In genomic region chr1:31785020-31785946, GRCh38 we compare ENCODE assay signal across 13 cellular contexts. TPM values are rescaled to one million over a fixed set of nuclear protein-coding genes. Genes with fewer than 3 reads are reported as not detected.
DNase-seq lines count a peak whose midpoint lies in the region; ATAC-seq, FAIRE-seq and TF ChIP-seq lines count a peak whose summit lies in the region.
"Had no signal": no experiment of that assay in that cellular context is flagged by ENCODE, and none has a peak within 500 bp of the region (broad histone marks: within the 10 kb centered on the region; RNA-seq: fewer than 3 reads in every experiment).

No MANE protein-coding gene starts in this region.

- H3K79me2 ChIP-seq in HepG2 (ENCODE audit: insufficient read depth, low read length) = no peaks in the 10 kb centered on the region

- no peaks in the 10 kb centered on the region for H3K36me3 ChIP-seq in HepG2 (replicated peaks in 1 of 2; ENCODE audit: control insufficient read depth in 1 of 2, insufficient read depth in 2 of 2, low read length in 2 of 2)
- H3K36me3 ChIP-seq in right atrium auricular region = no peaks in the 10 kb centered on the region
- H3K36me3 ChIP-seq: uterus had no signal

- H3K4me1 ChIP-seq in HepG2 (ENCODE audit: insufficient read depth, low read length) = peaks cover 22% of the 10 kb centered on the region
- peaks cover 0 to 35% of the 10 kb centered on the region in 2 donors for H3K4me1 ChIP-seq in right atrium auricular region
- H3K4me1 ChIP-seq: uterus had no signal

- TF ChIP-seq RAD21 in HepG2 (CRISPR knock-in tag; IDR thresholded peaks at IDR 0.05) = no peak

- WGBS in HepG2 (ENCODE audit: low lambda C conversion rate) = 0% methylated on average over 4 of the region's 20 CpGs

- DNase-seq in activated effector memory CD4-positive, alpha-beta T cell treated with anti-CD3 and anti-CD28 coated beads, Interleukin-2, amount 50 U/mL, for 16 hours = peak; percentile 59
- no peak for DNase-seq in activated effector memory CD4-positive, alpha-beta T cell treated with Interleukin-2 at 50 U/mL for 16 hours
- DNase-seq in NCI-H69 (lab: John Stamatoyannopoulos, UW) (peak; percentile 79), HepG2 (ENCODE audit: low spot score) (no peak), DMS114 treated with DMSO at 0.1 percent for 48 hours (lab: John Stamatoyannopoulos, UW; ENCODE audit: unreplicated experiment) (no peak), RPMI8226 (no peak), NCI-H510A (lab: John Stamatoyannopoulos, UW) (no peak), right atrium auricular region (ENCODE audit: low spot score) (no peak)
- DNase-seq: HFFc6; stimulated activated CD4-positive, alpha-beta T cell treated with anti-CD3 and anti-CD28 coated beads, Interleukin-12 subunit alpha, Interleukin-12 subunit beta, amount 100 ng/mL, for 4 hours had no signal

- H3K4me3 ChIP-seq in HepG2 (replicated peaks in 1 of 3; ENCODE audit: insufficient read depth in 1 of 3, low read depth in 2 of 3, low read length in 3 of 3) (no peak overlapping the region), right atrium auricular region (no peak overlapping the region)
- H3K4me3 ChIP-seq: uterus had no signal

- TF ChIP-seq EP300 in HepG2 (IDR thresholded peaks at IDR 0.05; ENCODE audit: low read depth in 2 of 2, low read length in 2 of 2) (no peak), HepG2 (CRISPR knock-in tag; IDR thresholded peaks at IDR 0.05; ENCODE audit: borderline replicate concordance) (no peak)

- no TSS peak for BruUV-seq in HepG2 (replicated peaks; lab: Mats Ljungman, UMichigan)

- POLR2A ChIA-PET in HepG2 (lab: Yijun Ruan, JAX) = interaction anchor here (0.6 kb wide), 1 partner anchor 295 kb away, joined by 3 read pairs; no protein-coding TSS in a partner anchor

- no peaks in the 10 kb centered on the region for H4K20me1 ChIP-seq in HepG2 (ENCODE audit: insufficient read depth, low read length)

- no peak for TF ChIP-seq POLR2A in HepG2 (IDR thresholded peaks at IDR 0.05; ENCODE audit: insufficient read depth in 1 of 2, low read depth in 2 of 2, low read length in 2 of 2)

- H3K27me3 ChIP-seq in HepG2 (ENCODE audit: control insufficient read depth in 1 of 2, insufficient read depth in 2 of 2, low read length in 2 of 2) (peaks cover 5 to 16% of the 10 kb centered on the region in 2 experiments; a peak in 4 of 5 replicates), right atrium auricular region (no peaks in the 10 kb centered on the region)
- H3K27me3 ChIP-seq: uterus had no signal

- CTCF ChIA-PET in HepG2 (lab: Yijun Ruan, JAX; ENCODE audit: low intra/inter-chr PET ratio, low total read pairs) = no interaction called here

- no peak overlapping the region for H3K9ac ChIP-seq in HepG2 (ENCODE audit: insufficient read depth, low read depth, low read length)

- FAIRE-seq in HepG2 (lab: Jason Lieb, UNC) = no peak

- TF ChIP-seq CTCF in HepG2 (CRISPR knock-in tag; IDR thresholded peaks at IDR 0.05) = no peak
- TF ChIP-seq CTCF in right atrium auricular region (IDR thresholded peaks at IDR 0.05) = no peak

- H2AFZ ChIP-seq in HepG2 (ENCODE audit: low read length) = no peak overlapping the region

- no peak for ATAC-seq in HepG2
- ATAC-seq: left colon had no signal

- no peak overlapping the region for H3K27ac ChIP-seq in HepG2 (ENCODE audit: extremely low read length, insufficient read depth, low read length)
- H3K27ac ChIP-seq in right atrium auricular region = no peak overlapping the region
- H3K27ac ChIP-seq: RWPE1, uterus had no signal

- H3K4me2 ChIP-seq in HepG2 (ENCODE audit: low read depth, low read length) = no peak overlapping the region

- in situ Hi-C loops in HepG2 (cut with HindIII; ENCODE audit: extremely low pct_ligation_motif_present, low pct_unique_long_range_greater_than_20kb) = loop anchor here (5.0 kb wide), 1 partner anchor 118 kb away; no protein-coding TSS in a partner anchor

- H3K9me3 ChIP-seq in HepG2 (ENCODE audit: low read length) = no peaks in the 10 kb centered on the region
- no peaks in the 10 kb centered on the region for H3K9me3 ChIP-seq in right atrium auricular region
- H3K9me3 ChIP-seq: uterus had no signal

- intact Hi-C loops in HepG2 (cut with micrococcal nuclease; ENCODE audit: unreplicated experiment) = no loop called here

TF ChIP-seq in HepG2, 621 proteins besides CTCF, POLR2A, EP300 and RAD21:
- TF ChIP-seq TOPORS (CRISPR knock-in tag; IDR thresholded peaks at IDR 0.05) (no peak), ZNF501 (CRISPR knock-in tag; IDR thresholded peaks at IDR 0.05) (no peak), MNT (IDR thresholded peaks at IDR 0.05) (peak; percentile 54; the same call in 1 of the 2 replicates), PPARG (CRISPR knock-in tag; conservative IDR thresholded peaks at IDR 0.05) (no peak)

RNA-seq across cellular contexts. Expression of gene ADGRB2, which starts 21.1 kb away (rescaled TPM):
- total RNA-seq in HepG2 (2016; rRNA removed; fragmentation: Illumina TruSeq; extraction: Trizol) (0.09 TPM in 1 of 2 replicates, not detected in the other), right atrium auricular region (10 to 100 TPM; 14.4 to 19.1 TPM)
- not detected in 2 replicates for total RNA-seq in HepG2 (2016; cell fraction: cytosol; rRNA removed; fragmentation: Illumina TruSeq; extraction: Trizol; ENCODE audit: low read depth)
- 0.04 TPM in 1 of 2 replicates, not detected in the other for total RNA-seq in HepG2 (2016; cell fraction: insoluble cytoplasmic fraction; rRNA removed; fragmentation: Illumina TruSeq; extraction: Trizol)
- total RNA-seq in HepG2 (2016; cell fraction: membrane; rRNA removed; fragmentation: Illumina TruSeq; extraction: Trizol) = not detected in 2 replicates
- 0.09 TPM in 1 of 2 replicates, not detected in the other for total RNA-seq in HepG2 (2016; cell fraction: nucleus; rRNA removed; fragmentation: Illumina TruSeq; extraction: Trizol)
- polyA plus RNA-seq in HepG2 (2011; rRNA removed) = 0.03 TPM in 1 of 2 replicates, not detected in the other
- 0.04 TPM in 1 of 2 replicates, not detected in the other for polyA plus RNA-seq in HepG2 (2011; cell fraction: cytosol; rRNA removed)
- polyA plus RNA-seq in HepG2 (2011; cell fraction: nucleus; rRNA removed) = 0.14 and 0.31 TPM in 2 replicates
- polyA plus RNA-seq in HepG2 (2012) = 0.07 TPM in 1 of 2 replicates, not detected in the other
- polyA plus RNA-seq in HepG2 (2016; cell fraction: cytosol; fragmentation: Illumina TruSeq; extraction: Trizol; ENCODE audit: low read depth) = not detected in 2 replicates
- not detected in 2 replicates for polyA plus RNA-seq in HepG2 (2016; cell fraction: insoluble cytoplasmic fraction; fragmentation: Illumina TruSeq; extraction: Trizol; ENCODE audit: low read depth)
- not detected in 2 replicates for polyA plus RNA-seq in HepG2 (2016; cell fraction: membrane; fragmentation: Illumina TruSeq; extraction: Trizol; ENCODE audit: low read depth)
- 0.29 TPM in 1 of 2 replicates, not detected in the other for polyA plus RNA-seq in HepG2 (2016; cell fraction: nucleus; fragmentation: Illumina TruSeq; extraction: Trizol; ENCODE audit: insufficient read depth, low read depth)
- polyA minus RNA-seq in HepG2 (2011; rRNA and poly(A)+ RNA removed; ENCODE audit: low replicate concordance) = 2.1 TPM in 1 of 2 replicates, not detected in the other
- not detected in 2 replicates for polyA minus RNA-seq in HepG2 (2011; cell fraction: cytosol; rRNA and poly(A)+ RNA removed)
- polyA minus RNA-seq in HepG2 (2011; cell fraction: nucleus; rRNA and poly(A)+ RNA removed) = not detected in 2 replicates

RNA-seq across cellular contexts. Expression of gene SPOCD1, which starts 30.5 kb away (rescaled TPM):
- total RNA-seq in HepG2 (2016; rRNA removed; fragmentation: Illumina TruSeq; extraction: Trizol) (0.08 and 0.24 TPM in 2 replicates), right atrium auricular region (under 1 TPM in 1 of 2 donors, not detected in 1; 0.43 TPM)
- not detected in 2 replicates for total RNA-seq in HepG2 (2016; cell fraction: cytosol; rRNA removed; fragmentation: Illumina TruSeq; extraction: Trizol; ENCODE audit: low read depth)
- total RNA-seq in HepG2 (2016; cell fraction: insoluble cytoplasmic fraction; rRNA removed; fragmentation: Illumina TruSeq; extraction: Trizol) = 0.12 and 0.15 TPM in 2 replicates
- 0.09 and 0.17 TPM in 2 replicates for total RNA-seq in HepG2 (2016; cell fraction: membrane; rRNA removed; fragmentation: Illumina TruSeq; extraction: Trizol)
- total RNA-seq in HepG2 (2016; cell fraction: nucleus; rRNA removed; fragmentation: Illumina TruSeq; extraction: Trizol) = 0.09 TPM in 1 of 2 replicates, not detected in the other
- polyA plus RNA-seq in HepG2 (2011; rRNA removed) = 0.26 and 0.29 TPM in 2 replicates
- polyA plus RNA-seq in HepG2 (2011; cell fraction: cytosol; rRNA removed) = 0.09 and 0.24 TPM in 2 replicates
- 0.57 and 0.74 TPM in 2 replicates for polyA plus RNA-seq in HepG2 (2011; cell fraction: nucleus; rRNA removed)
- 0.07 and 0.09 TPM in 2 replicates for polyA plus RNA-seq in HepG2 (2012)
- polyA plus RNA-seq in HepG2 (2016; cell fraction: cytosol; fragmentation: Illumina TruSeq; extraction: Trizol; ENCODE audit: low read depth) = not detected in 2 replicates
- polyA plus RNA-seq in HepG2 (2016; cell fraction: insoluble cytoplasmic fraction; fragmentation: Illumina TruSeq; extraction: Trizol; ENCODE audit: low read depth) = 0.24 TPM in 1 of 2 replicates, not detected in the other
- polyA plus RNA-seq in HepG2 (2016; cell fraction: membrane; fragmentation: Illumina TruSeq; extraction: Trizol; ENCODE audit: low read depth) = 0.12 TPM in 1 of 2 replicates, not detected in the other
- 0.65 and 1.1 TPM in 2 replicates for polyA plus RNA-seq in HepG2 (2016; cell fraction: nucleus; fragmentation: Illumina TruSeq; extraction: Trizol; ENCODE audit: insufficient read depth, low read depth)
- polyA minus RNA-seq in HepG2 (2011; rRNA and poly(A)+ RNA removed; ENCODE audit: low replicate concordance) = 1.4 and 1.6 TPM in 2 replicates
- polyA minus RNA-seq in HepG2 (2011; cell fraction: cytosol; rRNA and poly(A)+ RNA removed) = not detected in 2 replicates
- polyA minus RNA-seq in HepG2 (2011; cell fraction: nucleus; rRNA and poly(A)+ RNA removed) = not detected in 2 replicates

Comparison
In these comparisons a context has a peak if more than half of its experiments do, and no peak if none do; other contexts are left out.
1. DNase-seq: peak in activated effector memory CD4-positive, alpha-beta T cell treated with anti-CD3 and anti-CD28 coated beads, Interleukin-2, amount 50 U/mL, for 16 hours (single experiment) and NCI-H69 (single experiment); none in activated effector memory CD4-positive, alpha-beta T cell treated with Interleukin-2 at 50 U/mL for 16 hours (single experiment), HepG2 (single experiment), DMS114 treated with DMSO at 0.1 percent for 48 hours (single experiment), RPMI8226 (single experiment), NCI-H510A (single experiment) and right atrium auricular region (single experiment).
2. RNA of gene ADGRB2, which starts 21.1 kb away (total RNA-seq): 14.4 to 19.1 TPM in right atrium auricular region; 0.04 to 0.09 TPM in HepG2; every median in the first group is over 10 times any median in the second.